Comparison of ENCODE assay signal across 1 cellular context in genomic region chr17:75779987-75780889, GRCh38.
TF ChIP-seq lines count a peak whose summit lies in the region.

No MANE protein-coding gene starts in this region.

TF ChIP-seq in K562, 482 proteins besides CTCF, POLR2A, EP300 and RAD21:
- peak; percentile 87 for TF ChIP-seq BACH1 (tag; IDR thresholded peaks at IDR 0.05)
- TF ChIP-seq, protein P1, sequence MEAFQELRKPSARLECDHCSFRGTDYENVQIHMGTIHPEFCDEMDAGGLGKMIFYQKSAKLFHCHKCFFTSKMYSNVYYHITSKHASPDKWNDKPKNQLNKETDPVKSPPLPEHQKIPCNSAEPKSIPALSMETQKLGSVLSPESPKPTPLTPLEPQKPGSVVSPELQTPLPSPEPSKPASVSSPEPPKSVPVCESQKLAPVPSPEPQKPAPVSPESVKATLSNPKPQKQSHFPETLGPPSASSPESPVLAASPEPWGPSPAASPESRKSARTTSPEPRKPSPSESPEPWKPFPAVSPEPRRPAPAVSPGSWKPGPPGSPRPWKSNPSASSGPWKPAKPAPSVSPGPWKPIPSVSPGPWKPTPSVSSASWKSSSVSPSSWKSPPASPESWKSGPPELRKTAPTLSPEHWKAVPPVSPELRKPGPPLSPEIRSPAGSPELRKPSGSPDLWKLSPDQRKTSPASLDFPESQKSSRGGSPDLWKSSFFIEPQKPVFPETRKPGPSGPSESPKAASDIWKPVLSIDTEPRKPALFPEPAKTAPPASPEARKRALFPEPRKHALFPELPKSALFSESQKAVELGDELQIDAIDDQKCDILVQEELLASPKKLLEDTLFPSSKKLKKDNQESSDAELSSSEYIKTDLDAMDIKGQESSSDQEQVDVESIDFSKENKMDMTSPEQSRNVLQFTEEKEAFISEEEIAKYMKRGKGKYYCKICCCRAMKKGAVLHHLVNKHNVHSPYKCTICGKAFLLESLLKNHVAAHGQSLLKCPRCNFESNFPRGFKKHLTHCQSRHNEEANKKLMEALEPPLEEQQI (IDR thresholded peaks at IDR 0.05): peak; percentile 58; the same call in 1 of the 2 replicates
- TF ChIP-seq, protein P2, sequence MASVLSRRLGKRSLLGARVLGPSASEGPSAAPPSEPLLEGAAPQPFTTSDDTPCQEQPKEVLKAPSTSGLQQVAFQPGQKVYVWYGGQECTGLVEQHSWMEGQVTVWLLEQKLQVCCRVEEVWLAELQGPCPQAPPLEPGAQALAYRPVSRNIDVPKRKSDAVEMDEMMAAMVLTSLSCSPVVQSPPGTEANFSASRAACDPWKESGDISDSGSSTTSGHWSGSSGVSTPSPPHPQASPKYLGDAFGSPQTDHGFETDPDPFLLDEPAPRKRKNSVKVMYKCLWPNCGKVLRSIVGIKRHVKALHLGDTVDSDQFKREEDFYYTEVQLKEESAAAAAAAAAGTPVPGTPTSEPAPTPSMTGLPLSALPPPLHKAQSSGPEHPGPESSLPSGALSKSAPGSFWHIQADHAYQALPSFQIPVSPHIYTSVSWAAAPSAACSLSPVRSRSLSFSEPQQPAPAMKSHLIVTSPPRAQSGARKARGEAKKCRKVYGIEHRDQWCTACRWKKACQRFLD (CRISPR knock-in tag; IDR thresholded peaks at IDR 0.05): 0 out of 2 replicates have a peak, but pooled peaks have one; percentile 94
- no peak for TF ChIP-seq ZNF12 (CRISPR knock-in tag; IDR thresholded peaks at IDR 0.05)
- TF ChIP-seq BCL6 (CRISPR knock-in tag; IDR thresholded peaks at IDR 0.05): no peak
- no peak for TF ChIP-seq ZNF695 (CRISPR knock-in tag; IDR thresholded peaks at IDR 0.05)
- TF ChIP-seq BCOR (IDR thresholded peaks at IDR 0.05): no peak
- TF ChIP-seq MBD2 (IDR thresholded peaks at IDR 0.05; ENCODE audit: borderline replicate concordance, low read depth): no peak
- TF ChIP-seq ZNF644 (tag; IDR thresholded peaks at IDR 0.05; ENCODE audit: low read depth): peak; percentile 65; the same call in 1 of the 2 replicates
- TF ChIP-seq CUX1 (CRISPR knock-in tag; IDR thresholded peaks at IDR 0.05): peak; percentile 64; the same call in 1 of the 2 replicates
- TF ChIP-seq, protein P3, sequence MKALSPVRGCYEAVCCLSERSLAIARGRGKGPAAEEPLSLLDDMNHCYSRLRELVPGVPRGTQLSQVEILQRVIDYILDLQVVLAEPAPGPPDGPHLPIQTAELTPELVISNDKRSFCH (CRISPR knock-in tag; IDR thresholded peaks at IDR 0.05): no peak
- TF ChIP-seq, protein P3 (tag; IDR thresholded peaks at IDR 0.05): no peak
- TF ChIP-seq MGA (IDR thresholded peaks at IDR 0.05): no peak
- TF ChIP-seq, protein P4, sequence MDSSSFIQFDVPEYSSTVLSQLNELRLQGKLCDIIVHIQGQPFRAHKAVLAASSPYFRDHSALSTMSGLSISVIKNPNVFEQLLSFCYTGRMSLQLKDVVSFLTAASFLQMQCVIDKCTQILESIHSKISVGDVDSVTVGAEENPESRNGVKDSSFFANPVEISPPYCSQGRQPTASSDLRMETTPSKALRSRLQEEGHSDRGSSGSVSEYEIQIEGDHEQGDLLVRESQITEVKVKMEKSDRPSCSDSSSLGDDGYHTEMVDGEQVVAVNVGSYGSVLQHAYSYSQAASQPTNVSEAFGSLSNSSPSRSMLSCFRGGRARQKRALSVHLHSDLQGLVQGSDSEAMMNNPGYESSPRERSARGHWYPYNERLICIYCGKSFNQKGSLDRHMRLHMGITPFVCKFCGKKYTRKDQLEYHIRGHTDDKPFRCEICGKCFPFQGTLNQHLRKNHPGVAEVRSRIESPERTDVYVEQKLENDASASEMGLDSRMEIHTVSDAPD (CRISPR knock-in tag; IDR thresholded peaks at IDR 0.05): no peak
- no peak for TF ChIP-seq ATF1 (CRISPR knock-in tag; IDR thresholded peaks at IDR 0.05)
- peak; percentile 57 for TF ChIP-seq ATF1 (tag; IDR thresholded peaks at IDR 0.05)
- TF ChIP-seq, protein P5, sequence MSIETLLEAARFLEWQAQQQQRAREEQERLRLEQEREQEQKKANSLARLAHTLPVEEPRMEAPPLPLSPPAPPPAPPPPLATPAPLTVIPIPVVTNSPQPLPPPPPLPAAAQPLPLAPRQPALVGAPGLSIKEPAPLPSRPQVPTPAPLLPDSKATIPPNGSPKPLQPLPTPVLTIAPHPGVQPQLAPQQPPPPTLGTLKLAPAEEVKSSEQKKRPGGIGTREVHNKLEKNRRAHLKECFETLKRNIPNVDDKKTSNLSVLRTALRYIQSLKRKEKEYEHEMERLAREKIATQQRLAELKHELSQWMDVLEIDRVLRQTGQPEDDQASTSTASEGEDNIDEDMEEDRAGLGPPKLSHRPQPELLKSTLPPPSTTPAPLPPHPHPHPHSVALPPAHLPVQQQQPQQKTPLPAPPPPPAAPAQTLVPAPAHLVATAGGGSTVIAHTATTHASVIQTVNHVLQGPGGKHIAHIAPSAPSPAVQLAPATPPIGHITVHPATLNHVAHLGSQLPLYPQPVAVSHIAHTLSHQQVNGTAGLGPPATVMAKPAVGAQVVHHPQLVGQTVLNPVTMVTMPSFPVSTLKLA (conservative IDR thresholded peaks at IDR 0.05): no peak
- no peak for TF ChIP-seq CAMTA2 (CRISPR knock-in tag; conservative IDR thresholded peaks at IDR 0.05)
- peak; percentile 4 to 61 for TF ChIP-seq NRF1 (conservative IDR thresholded peaks at IDR 0.05 in 1 of 2, IDR thresholded peaks at IDR 0.05 in 1 of 2)
- TF ChIP-seq TEAD4 (IDR thresholded peaks at IDR 0.05; ENCODE audit: low read length): no peak
- no peak for TF ChIP-seq TEAD4 (CRISPR knock-in tag; IDR thresholded peaks at IDR 0.05; ENCODE audit: borderline replicate concordance)
- peak; percentile 49; the same call in 1 of the 2 replicates for TF ChIP-seq ZNF668 (CRISPR knock-in tag; IDR thresholded peaks at IDR 0.05)
- TF ChIP-seq GATAD2B (IDR thresholded peaks at IDR 0.05; ENCODE audit: borderline replicate concordance): 0 out of 2 replicates have a peak, but pooled peaks have one; percentile 29
- no peak for TF ChIP-seq FUS (optimal IDR thresholded peaks at IDR 0.05; ENCODE audit: low read depth, low read length)
- no peak for TF ChIP-seq TEAD1 (CRISPR knock-in tag; IDR thresholded peaks at IDR 0.05)
- TF ChIP-seq MYNN (IDR thresholded peaks at IDR 0.05): no peak
- TF ChIP-seq MYNN (CRISPR knock-in tag; IDR thresholded peaks at IDR 0.05): no peak
- 0 out of 2 replicates have a peak, but pooled peaks have one; percentile 76 for TF ChIP-seq ZNF197 (CRISPR knock-in tag; IDR thresholded peaks at IDR 0.05; ENCODE audit: low read depth)
- TF ChIP-seq FOXJ3 (CRISPR knock-in tag; IDR thresholded peaks at IDR 0.05): no peak
- TF ChIP-seq TCF7L2 (IDR thresholded peaks at IDR 0.05; ENCODE audit: low read depth, low read length): no peak
